In the genomic region with DNA sequence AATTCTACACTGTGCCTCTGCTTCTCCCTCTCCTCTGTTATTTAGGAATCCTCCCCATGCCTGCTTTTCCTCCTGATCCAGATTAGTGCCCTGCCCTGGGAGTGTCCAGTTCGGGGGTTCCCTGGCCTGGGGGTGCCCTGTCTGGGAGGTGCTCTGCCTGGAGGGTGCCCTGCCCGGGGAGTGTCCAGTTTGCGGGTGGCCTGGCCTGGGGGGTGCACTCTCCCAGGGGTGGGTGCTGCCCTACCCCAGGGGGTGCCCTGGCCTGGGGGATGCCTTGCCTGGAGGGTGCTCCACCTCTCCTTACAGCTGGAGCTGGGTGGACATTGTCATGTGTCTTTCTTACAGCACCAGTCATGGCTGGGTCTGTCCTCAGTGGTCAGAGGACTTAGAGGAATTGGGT, we compare ENCODE assay signal across 1 cellular context.
TF ChIP-seq lines count a peak whose summit lies in the region.

No MANE protein-coding gene starts in this region.

TF ChIP-seq in HCT116, 20 proteins besides CTCF, POLR2A, EP300 and RAD21:
- no peak for TF ChIP-seq YY1 (IDR thresholded peaks at IDR 0.05; ENCODE audit: extremely low read depth, insufficient replicate concordance, low read depth, low read length)
- no peak for TF ChIP-seq EGR1 (IDR thresholded peaks at IDR 0.05; ENCODE audit: low read depth)
- no peak for TF ChIP-seq EZH2phosphoT487 (IDR thresholded peaks at IDR 0.05; ENCODE audit: borderline replicate concordance)
- TF ChIP-seq JUND (IDR thresholded peaks at IDR 0.05) = no peak
- no peak for TF ChIP-seq SRF (IDR thresholded peaks at IDR 0.05; ENCODE audit: low read depth)
- no peak for TF ChIP-seq TCF7L2 (IDR thresholded peaks at IDR 0.05; ENCODE audit: borderline replicate concordance, extremely low read depth, insufficient read depth, insufficient read length)
- TF ChIP-seq SP1 (IDR thresholded peaks at IDR 0.05; ENCODE audit: low read depth) = no peak
- TF ChIP-seq, protein P1, sequence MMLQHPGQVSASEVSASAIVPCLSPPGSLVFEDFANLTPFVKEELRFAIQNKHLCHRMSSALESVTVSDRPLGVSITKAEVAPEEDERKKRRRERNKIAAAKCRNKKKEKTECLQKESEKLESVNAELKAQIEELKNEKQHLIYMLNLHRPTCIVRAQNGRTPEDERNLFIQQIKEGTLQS (IDR thresholded peaks at IDR 0.05) = no peak
- TF ChIP-seq, protein P2, sequence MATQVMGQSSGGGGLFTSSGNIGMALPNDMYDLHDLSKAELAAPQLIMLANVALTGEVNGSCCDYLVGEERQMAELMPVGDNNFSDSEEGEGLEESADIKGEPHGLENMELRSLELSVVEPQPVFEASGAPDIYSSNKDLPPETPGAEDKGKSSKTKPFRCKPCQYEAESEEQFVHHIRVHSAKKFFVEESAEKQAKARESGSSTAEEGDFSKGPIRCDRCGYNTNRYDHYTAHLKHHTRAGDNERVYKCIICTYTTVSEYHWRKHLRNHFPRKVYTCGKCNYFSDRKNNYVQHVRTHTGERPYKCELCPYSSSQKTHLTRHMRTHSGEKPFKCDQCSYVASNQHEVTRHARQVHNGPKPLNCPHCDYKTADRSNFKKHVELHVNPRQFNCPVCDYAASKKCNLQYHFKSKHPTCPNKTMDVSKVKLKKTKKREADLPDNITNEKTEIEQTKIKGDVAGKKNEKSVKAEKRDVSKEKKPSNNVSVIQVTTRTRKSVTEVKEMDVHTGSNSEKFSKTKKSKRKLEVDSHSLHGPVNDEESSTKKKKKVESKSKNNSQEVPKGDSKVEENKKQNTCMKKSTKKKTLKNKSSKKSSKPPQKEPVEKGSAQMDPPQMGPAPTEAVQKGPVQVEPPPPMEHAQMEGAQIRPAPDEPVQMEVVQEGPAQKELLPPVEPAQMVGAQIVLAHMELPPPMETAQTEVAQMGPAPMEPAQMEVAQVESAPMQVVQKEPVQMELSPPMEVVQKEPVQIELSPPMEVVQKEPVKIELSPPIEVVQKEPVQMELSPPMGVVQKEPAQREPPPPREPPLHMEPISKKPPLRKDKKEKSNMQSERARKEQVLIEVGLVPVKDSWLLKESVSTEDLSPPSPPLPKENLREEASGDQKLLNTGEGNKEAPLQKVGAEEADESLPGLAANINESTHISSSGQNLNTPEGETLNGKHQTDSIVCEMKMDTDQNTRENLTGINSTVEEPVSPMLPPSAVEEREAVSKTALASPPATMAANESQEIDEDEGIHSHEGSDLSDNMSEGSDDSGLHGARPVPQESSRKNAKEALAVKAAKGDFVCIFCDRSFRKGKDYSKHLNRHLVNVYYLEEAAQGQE (IDR thresholded peaks at IDR 0.05; ENCODE audit: low read depth) = no peak
- TF ChIP-seq ZNF274 (IDR thresholded peaks at IDR 0.05; ENCODE audit: low read depth, low read length) = no peak
- no peak for TF ChIP-seq POLR2AphosphoS5 (IDR thresholded peaks at IDR 0.05; ENCODE audit: low read depth, low read length)
- no peak for TF ChIP-seq CEBPB (IDR thresholded peaks at IDR 0.05; ENCODE audit: low read depth)
- no peak for TF ChIP-seq SIN3A (IDR thresholded peaks at IDR 0.05; ENCODE audit: low read depth)
- TF ChIP-seq ELF1 (IDR thresholded peaks at IDR 0.05; ENCODE audit: borderline replicate concordance, low read depth) = no peak
